In genomic region chr3:43998841-43999805, GRCh38 we compare ENCODE assay signal across 1 cellular context.
TF ChIP-seq lines count a peak whose summit lies in the region.

No MANE protein-coding gene starts in this region.

TF ChIP-seq in HEK293, 187 proteins besides CTCF, POLR2A, EP300 and RAD21 (continued from another document and continues in another):
- no peak for TF ChIP-seq ZSCAN16 (tag by site-specific recombination; IDR thresholded peaks at IDR 0.05)
- peak; percentile 79 for TF ChIP-seq ZNF423 (tag by site-specific recombination; IDR thresholded peaks at IDR 0.05)
- peak; percentile 74 for TF ChIP-seq SP3 (tag by site-specific recombination; IDR thresholded peaks at IDR 0.05)
- peak; percentile 98 for TF ChIP-seq ZNF10 (tag by site-specific recombination; IDR thresholded peaks at IDR 0.05)
- TF ChIP-seq ZNF302 (tag by site-specific recombination; IDR thresholded peaks at IDR 0.05; ENCODE audit: low read depth), result no peak
- TF ChIP-seq KLF10 (tag by site-specific recombination; IDR thresholded peaks at IDR 0.05), result no peak
- TF ChIP-seq ZNF221 (tag by site-specific recombination; IDR thresholded peaks at IDR 0.05; ENCODE audit: borderline replicate concordance), result no peak
- TF ChIP-seq ZNF501 (tag by site-specific recombination; IDR thresholded peaks at IDR 0.05), result no peak
- no peak; the same call in 1 of the 2 replicates for TF ChIP-seq KLF9 (tag by site-specific recombination; IDR thresholded peaks at IDR 0.05; ENCODE audit: low read depth)
- peak; percentile 41; the same call in 1 of the 2 replicates for TF ChIP-seq ZBTB20 (tag by site-specific recombination; IDR thresholded peaks at IDR 0.05)
- peak; percentile 31; the same call in 1 of the 2 replicates for TF ChIP-seq ZXDB (tag by site-specific recombination; IDR thresholded peaks at IDR 0.05)
- TF ChIP-seq ZNF768 (tag by site-specific recombination; IDR thresholded peaks at IDR 0.05), result no peak
- peak; percentile 84 for TF ChIP-seq ZFHX2 (tag by site-specific recombination; conservative IDR thresholded peaks at IDR 0.05)
- no peak; the same call in 1 of the 2 replicates for TF ChIP-seq HIC1 (tag by site-specific recombination; IDR thresholded peaks at IDR 0.05)
- TF ChIP-seq ZNF394 (tag by site-specific recombination; IDR thresholded peaks at IDR 0.05; ENCODE audit: borderline replicate concordance), result no peak
- TF ChIP-seq ZNF335 (tag by site-specific recombination; conservative IDR thresholded peaks at IDR 0.05), result peak; percentile 72
- peak; percentile 47; the same call in 1 of the 2 replicates for TF ChIP-seq KLF1 (tag by site-specific recombination; IDR thresholded peaks at IDR 0.05)
- no peak for TF ChIP-seq ZNF514 (tag by site-specific recombination; IDR thresholded peaks at IDR 0.05)
- TF ChIP-seq ZNF624 (tag by site-specific recombination; IDR thresholded peaks at IDR 0.05), result no peak
- no peak for TF ChIP-seq ZNF664 (tag by site-specific recombination; IDR thresholded peaks at IDR 0.05)
- TF ChIP-seq ZBTB26 (tag by site-specific recombination; optimal IDR thresholded peaks at IDR 0.05), result peak; percentile 62
- TF ChIP-seq ZSCAN30 (tag by site-specific recombination; IDR thresholded peaks at IDR 0.05), result peak; percentile 82
- peak; percentile 40; the same call in 1 of the 2 replicates for TF ChIP-seq PATZ1 (tag by site-specific recombination; IDR thresholded peaks at IDR 0.05)
- no peak for TF ChIP-seq ZNF148 (tag by site-specific recombination; IDR thresholded peaks at IDR 0.05; ENCODE audit: borderline replicate concordance)
- peak; percentile 77 for TF ChIP-seq ZBTB8A (tag by site-specific recombination; IDR thresholded peaks at IDR 0.05)
- 0 out of 2 replicates have a peak, but pooled peaks have one; percentile 20 for TF ChIP-seq ZEB2 (tag by site-specific recombination; IDR thresholded peaks at IDR 0.05)
- no peak for TF ChIP-seq GLI2 (tag by site-specific recombination; IDR thresholded peaks at IDR 0.05; ENCODE audit: borderline replicate concordance, low read depth)
- 0 out of 2 replicates have a peak, but pooled peaks have one; percentile 18 for TF ChIP-seq KLF17 (tag by site-specific recombination; IDR thresholded peaks at IDR 0.05)
- TF ChIP-seq ZNF645 (tag by site-specific recombination; IDR thresholded peaks at IDR 0.05), result no peak
- TF ChIP-seq AEBP2 (tag by site-specific recombination; IDR thresholded peaks at IDR 0.05; ENCODE audit: borderline replicate concordance), result no peak
- TF ChIP-seq ZNF292 (tag by site-specific recombination; IDR thresholded peaks at IDR 0.05; ENCODE audit: borderline replicate concordance, low read depth), result no peak
- TF ChIP-seq ZNF202 (tag by site-specific recombination; IDR thresholded peaks at IDR 0.05; ENCODE audit: borderline replicate concordance), result no peak
- TF ChIP-seq ZNF558 (tag by site-specific recombination; IDR thresholded peaks at IDR 0.05), result no peak
- TF ChIP-seq ZNF398 (tag by site-specific recombination; IDR thresholded peaks at IDR 0.05), result peak; percentile 54; the same call in 1 of the 2 replicates
- no peak for TF ChIP-seq HOXD13 (CRISPR knock-in tag; IDR thresholded peaks at IDR 0.05; ENCODE audit: borderline replicate concordance)
- no peak for TF ChIP-seq MYNN (tag by site-specific recombination; IDR thresholded peaks at IDR 0.05; ENCODE audit: borderline replicate concordance)
- TF ChIP-seq IKZF3 (tag by site-specific recombination; IDR thresholded peaks at IDR 0.05), result no peak
- TF ChIP-seq ZBTB44 (tag by site-specific recombination; IDR thresholded peaks at IDR 0.05), result no peak
- 0 out of 2 replicates have a peak, but pooled peaks have one; percentile 11 for TF ChIP-seq ZNF692 (tag by site-specific recombination; IDR thresholded peaks at IDR 0.05)
- TF ChIP-seq SP2 (tag by site-specific recombination; IDR thresholded peaks at IDR 0.05), result peak; percentile 59
- TF ChIP-seq MZF1 (tag by site-specific recombination; IDR thresholded peaks at IDR 0.05; ENCODE audit: borderline replicate concordance), result no peak
- peak; percentile 50; the same call in 1 of the 2 replicates for TF ChIP-seq WT1 (tag by site-specific recombination; IDR thresholded peaks at IDR 0.05)
- TF ChIP-seq GFI1B (tag by site-specific recombination; IDR thresholded peaks at IDR 0.05), result 0 out of 2 replicates have a peak, but pooled peaks have one; percentile 5
- TF ChIP-seq GLIS1 (tag by site-specific recombination; IDR thresholded peaks at IDR 0.05), result peak; percentile 67
- TF ChIP-seq ZNF677 (tag by site-specific recombination; IDR thresholded peaks at IDR 0.05), result no peak
- no peak for TF ChIP-seq ZNF837 (tag by site-specific recombination; IDR thresholded peaks at IDR 0.05)
- TF ChIP-seq ZNF580 (tag by site-specific recombination; IDR thresholded peaks at IDR 0.05), result no peak
